8 cellular contexts compared by ENCODE assay signal in the genomic region with DNA sequence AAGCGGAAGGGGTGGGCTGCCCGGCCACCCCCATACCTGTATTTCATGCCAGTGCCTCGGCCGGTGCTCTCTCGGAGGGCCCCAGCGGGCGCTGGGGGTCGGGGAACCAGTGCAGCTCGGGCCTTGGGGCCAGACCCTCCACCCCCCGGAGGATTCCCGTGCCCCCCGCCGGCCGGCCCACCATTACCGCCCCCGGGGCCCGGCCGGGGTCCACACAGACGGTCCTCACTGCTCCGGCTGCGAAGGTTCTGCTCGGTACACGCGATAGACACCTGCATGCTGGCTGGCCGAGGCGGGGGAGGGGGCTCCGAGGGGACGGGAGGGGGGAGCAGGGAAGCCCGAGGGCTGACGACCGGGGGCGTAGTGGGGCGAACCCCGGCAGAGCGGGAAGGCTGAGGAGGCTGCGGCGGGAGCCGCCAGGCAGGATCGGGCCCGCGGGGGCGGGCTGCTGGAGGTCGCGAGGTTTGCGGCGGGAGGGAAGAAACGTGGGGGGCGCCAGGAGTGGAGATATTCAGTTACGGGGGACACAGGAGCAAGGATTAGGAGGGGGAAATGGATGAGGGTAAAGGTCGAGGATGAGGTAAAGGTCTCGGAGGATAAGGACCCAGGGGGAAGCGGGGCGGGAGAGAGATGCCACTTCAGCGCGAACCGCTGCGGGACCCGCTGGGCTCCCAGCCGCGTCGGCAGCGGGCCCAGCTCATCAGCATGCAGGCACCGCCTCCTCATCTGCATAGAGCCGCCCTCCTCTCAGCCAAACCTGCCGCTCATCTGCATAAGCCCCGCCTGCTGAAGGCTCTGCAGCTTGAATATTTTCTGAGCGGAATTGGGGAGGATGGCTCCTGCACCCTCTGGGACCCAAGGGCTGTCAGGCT. TPM values are rescaled to one million over a fixed set of nuclear protein-coding genes. Genes with fewer than 3 reads are reported as not detected.
DNase-seq lines count a peak whose midpoint lies in the region; ATAC-seq, FAIRE-seq and TF ChIP-seq lines count a peak whose summit lies in the region.

A gene (minus strand): TSS at position 699 of the 872 bp plus-strand sequence. CDS start 421 bp downstream, at position 278.

- H3K9ac ChIP-seq in HepG2 (ENCODE audit: insufficient read depth, low read depth, low read length) (no peak within 1 kb of the TSS), neural progenitor cell (no peak within 1 kb of the TSS)

- 96% methylated on average over 53 of the region's 67 CpGs for WGBS in HepG2 (ENCODE audit: low lambda C conversion rate)
- 74% methylated on average over 29 of the region's 67 CpGs for WGBS in right lobe of liver (ENCODE audit: insufficient coverage, low coverage, low lambda C conversion rate, missing lambda C conversion rate)

- H3K4me1 ChIP-seq in HepG2 (ENCODE audit: insufficient read depth, low read length) (peaks cover 26% of the 10 kb centered on the region), right lobe of liver (peaks cover 0 to 5% (median 0%) of the 10 kb centered on the region in 4 donors), neural progenitor cell (peaks cover 9% of the 10 kb centered on the region)

- no peak within 1 kb of the TSS for H3K4me3 ChIP-seq in HepG2 (replicated peaks in 1 of 3; ENCODE audit: insufficient read depth in 1 of 3, low read depth in 2 of 3, low read length in 3 of 3)
- no peak within 1 kb of the TSS for H3K4me3 ChIP-seq in right lobe of liver
- peak within 1 kb of the TSS; percentile 36 for H3K4me3 ChIP-seq in epithelial cell of esophagus (ENCODE audit: low read length)
- peak within 1 kb of the TSS; percentile 57 for H3K4me3 ChIP-seq in neural progenitor cell

- H3K9me3 ChIP-seq in HepG2 (ENCODE audit: low read length), result no peaks in the 10 kb centered on the region
- H3K9me3 ChIP-seq in right lobe of liver, result no peaks in the 10 kb centered on the region
- no peaks in the 10 kb centered on the region for H3K9me3 ChIP-seq in neural progenitor cell (ENCODE audit: low read depth)

- H2AFZ ChIP-seq in HepG2 (ENCODE audit: low read length) (no peak within 1 kb of the TSS), neural progenitor cell (replicated peaks) (peak within 1 kb of the TSS; percentile 82)

- H3K27me3 ChIP-seq in HepG2 (ENCODE audit: control insufficient read depth in 1 of 2, insufficient read depth in 2 of 2, low read length in 2 of 2), result no peaks in the 10 kb centered on the region; a peak in 1 of 5 replicates
- H3K27me3 ChIP-seq in right lobe of liver, result no peaks in the 10 kb centered on the region
- peaks cover 40% of the 10 kb centered on the region for H3K27me3 ChIP-seq in neural progenitor cell

- H3K4me2 ChIP-seq in HepG2 (ENCODE audit: low read depth, low read length) (peak within 1 kb of the TSS; percentile 68; the same call in 1 of the 2 replicates), neural progenitor cell (peak within 1 kb of the TSS; percentile 88)

- TF ChIP-seq EP300 in HepG2 (IDR thresholded peaks at IDR 0.05; ENCODE audit: low read depth in 2 of 2, low read length in 2 of 2) (no peak), HepG2 (CRISPR knock-in tag; IDR thresholded peaks at IDR 0.05; ENCODE audit: borderline replicate concordance) (no peak)

- POLR2A ChIA-PET in HepG2 (lab: Yijun Ruan, JAX), result no interaction called here
- POLR2A ChIA-PET in activated CD4-positive, alpha-beta memory T cell treated with anti-CD3 and anti-CD28 coated beads for 36 hours (lab: Charles Lee), result interaction anchor here (1.1 to 4.7 kb wide), 2 partner anchors 13 to 16 kb away, joined by 4 to 42 read pairs; a partner anchor contains a TSS

- in situ Hi-C loops in HepG2 (cut with HindIII; ENCODE audit: extremely low pct_ligation_motif_present, low pct_unique_long_range_greater_than_20kb), result no loop called here

- no peaks in the 10 kb centered on the region for H3K9me3 Mint-ChIP-seq in activated CD4-positive, alpha-beta memory T cell treated with anti-CD3 and anti-CD28 coated beads for 36 hours
- no peaks in the 10 kb centered on the region for H3K9me3 Mint-ChIP-seq in neural progenitor cell

- peaks cover 12% of the 10 kb centered on the region for H3K36me3 Mint-ChIP-seq in activated CD4-positive, alpha-beta memory T cell treated with anti-CD3 and anti-CD28 coated beads for 36 hours
- H3K36me3 Mint-ChIP-seq in neural progenitor cell, result peaks cover 5% of the 10 kb centered on the region

- TF ChIP-seq POLR2A in HepG2 (IDR thresholded peaks at IDR 0.05; ENCODE audit: insufficient read depth in 1 of 2, low read depth in 2 of 2, low read length in 2 of 2) (no peak), right lobe of liver (IDR thresholded peaks at IDR 0.05) (no peak)

- H3K27ac Mint-ChIP-seq in activated CD4-positive, alpha-beta memory T cell treated with anti-CD3 and anti-CD28 coated beads for 36 hours, result peak within 1 kb of the TSS; percentile 88
- no peak within 1 kb of the TSS for H3K27ac Mint-ChIP-seq in neural progenitor cell

- no peak within 1 kb of the TSS for H3K27ac ChIP-seq in HepG2 (ENCODE audit: extremely low read length, insufficient read depth, low read length)
- H3K27ac ChIP-seq in right lobe of liver, result no peak within 1 kb of the TSS
- no peak within 1 kb of the TSS for H3K27ac ChIP-seq in neural progenitor cell

- H3K4me3 Mint-ChIP-seq in activated CD4-positive, alpha-beta memory T cell treated with anti-CD3 and anti-CD28 coated beads for 36 hours, result peak within 1 kb of the TSS; percentile 93
- H3K4me3 Mint-ChIP-seq in neural progenitor cell, result peak within 1 kb of the TSS; percentile 99

- no peaks in the 10 kb centered on the region for H3K27me3 Mint-ChIP-seq in activated CD4-positive, alpha-beta memory T cell treated with anti-CD3 and anti-CD28 coated beads for 36 hours
- peaks cover 9% of the 10 kb centered on the region for H3K27me3 Mint-ChIP-seq in neural progenitor cell (ENCODE audit: insufficient read depth, low read depth)

- intact Hi-C loops in HepG2 (cut with micrococcal nuclease; ENCODE audit: unreplicated experiment), result loop anchor here (5.0 kb wide), 1 partner anchor 58 kb away; no protein-coding TSS in a partner anchor
- intact Hi-C loops in right lobe of liver (cut with DNase I), result no loop called here
- intact Hi-C loops in activated CD4-positive, alpha-beta memory T cell treated with anti-CD3 and anti-CD28 coated beads for 36 hours (cut with micrococcal nuclease), result loop anchor here (5.0 kb wide), 2 partner anchors 58 to 188 kb away; a partner anchor contains a TSS

- FAIRE-seq in HepG2 (lab: Jason Lieb, UNC), result no peak

- TF ChIP-seq RAD21 in HepG2 (CRISPR knock-in tag; IDR thresholded peaks at IDR 0.05), result no peak

- no TSS peak for BruUV-seq in HepG2 (replicated peaks; lab: Mats Ljungman, UMichigan)

- DNase-seq in HepG2 (ENCODE audit: low spot score), result no peak
- no peak for DNase-seq in right lobe of liver
- peak; percentile 73 for DNase-seq in activated CD4-positive, alpha-beta memory T cell treated with anti-CD3 and anti-CD28 coated beads for 36 hours
- peak; percentile 87 for DNase-seq in epithelial cell of esophagus (ENCODE audit: low read depth)
- DNase-seq in neural progenitor cell (ENCODE audit: low spot score), result peak; percentile 95
- DNase-seq in NCI-H510A treated with DMSO at 0.1 percent for 48 hours (lab: John Stamatoyannopoulos, UW), result no peak
- no peak for DNase-seq in omental fat pad (ENCODE audit: low spot score)

- TF ChIP-seq CTCF in HepG2 (CRISPR knock-in tag; IDR thresholded peaks at IDR 0.05), result no peak
- TF ChIP-seq CTCF in right lobe of liver (IDR thresholded peaks at IDR 0.05), result no peak
- no peak for TF ChIP-seq CTCF in epithelial cell of esophagus (IDR thresholded peaks at IDR 0.05; ENCODE audit: insufficient read depth, low read depth, low read length, missing control alignments)
- TF ChIP-seq CTCF in neural progenitor cell (IDR thresholded peaks at IDR 0.05), result no peak
- TF ChIP-seq CTCF in omental fat pad (IDR thresholded peaks at IDR 0.05), result no peak

- H3K36me3 ChIP-seq in HepG2 (replicated peaks in 1 of 2; ENCODE audit: control insufficient read depth in 1 of 2, insufficient read depth in 2 of 2, low read length in 2 of 2) (no peaks in the 10 kb centered on the region; a peak in 1 of 5 replicates), right lobe of liver (no peaks in the 10 kb centered on the region), neural progenitor cell (no peaks in the 10 kb centered on the region)

- no peaks in the 10 kb centered on the region for H4K20me1 ChIP-seq in HepG2 (ENCODE audit: insufficient read depth, low read length)
- H4K20me1 ChIP-seq in neural progenitor cell (ENCODE audit: low read depth), result peaks cover 20% of the 10 kb centered on the region

- H3K79me2 ChIP-seq in HepG2 (ENCODE audit: insufficient read depth, low read length), result peaks cover 14% of the 10 kb centered on the region
- peaks cover 10% of the 10 kb centered on the region for H3K79me2 ChIP-seq in neural progenitor cell (ENCODE audit: low read depth)

- CTCF ChIA-PET in HepG2 (lab: Yijun Ruan, JAX; ENCODE audit: low intra/inter-chr PET ratio, low total read pairs), result no interaction called here
- CTCF ChIA-PET in activated CD4-positive, alpha-beta memory T cell treated with anti-CD3 and anti-CD28 coated beads for 36 hours (lab: Charles Lee), result interaction anchor here (0.7 to 5.3 kb wide), 3 partner anchors 17 to 94 kb away, joined by 4 to 93 read pairs (median 7); no protein-coding TSS in a partner anchor

- no peak for ATAC-seq in HepG2
- ATAC-seq in right lobe of liver, result no peak
- no peak for ATAC-seq in HG02763 (IDR thresholded peaks at IDR 0.05; ENCODE audit: unreplicated experiment)
- no peak for ATAC-seq in omental fat pad (ENCODE audit: low FRiP score)

- no peaks in the 10 kb centered on the region for H3F3A ChIP-seq in neural progenitor cell (ENCODE audit: low read depth)

- peaks cover 38% of the 10 kb centered on the region for H3K4me1 Mint-ChIP-seq in activated CD4-positive, alpha-beta memory T cell treated with anti-CD3 and anti-CD28 coated beads for 36 hours (ENCODE audit: low read depth)
- H3K4me1 Mint-ChIP-seq in neural progenitor cell, result peaks cover 41% of the 10 kb centered on the region

RNA-seq across cellular contexts. Expression of the gene that starts here (rescaled TPM):
- total RNA-seq in HepG2 (2016; rRNA removed; fragmentation: Illumina TruSeq; extraction: Trizol) (0.29 TPM in 1 of 2 replicates, not detected in the other), right lobe of liver (1 to 10 TPM in 3 of 6 experiments, under 1 TPM in 2, not detected in 1; 0.61 to 2.9 (median 1.0) TPM), neural progenitor cell (ENCODE audit: low replicate concordance) (1.0 and 2.7 TPM in 2 replicates), omental fat pad (1 to 10 TPM; 1.6 to 2.9 (median 2.6) TPM)
- not detected in 2 replicates for total RNA-seq in HepG2 (2016; cell fraction: cytosol; rRNA removed; fragmentation: Illumina TruSeq; extraction: Trizol; ENCODE audit: low read depth)
- total RNA-seq in HepG2 (2016; cell fraction: insoluble cytoplasmic fraction; rRNA removed; fragmentation: Illumina TruSeq; extraction: Trizol), result 0.41 TPM in 1 of 2 replicates, not detected in the other
- 0.15 TPM in 1 of 2 replicates, not detected in the other for total RNA-seq in HepG2 (2016; cell fraction: membrane; rRNA removed; fragmentation: Illumina TruSeq; extraction: Trizol)
- total RNA-seq in HepG2 (2016; cell fraction: nucleus; rRNA removed; fragmentation: Illumina TruSeq; extraction: Trizol), result 0.69 and 1.2 TPM in 2 replicates
- 0.88 and 0.95 TPM in 2 replicates for polyA plus RNA-seq in HepG2 (2011; rRNA removed)
- polyA plus RNA-seq in HepG2 (2011; cell fraction: cytosol; rRNA removed), result 0.18 and 0.21 TPM in 2 replicates
- 11.7 and 15.6 TPM in 2 replicates for polyA plus RNA-seq in HepG2 (2011; cell fraction: nucleus; rRNA removed)
- 1.0 and 1.1 TPM in 2 replicates for polyA plus RNA-seq in HepG2 (2012)
- 0.07 and 0.08 TPM in 2 replicates for polyA plus RNA-seq in HepG2 (2016; cell fraction: cytosol; fragmentation: Illumina TruSeq; extraction: Trizol; ENCODE audit: low read depth)
- not detected in 2 replicates for polyA plus RNA-seq in HepG2 (2016; cell fraction: insoluble cytoplasmic fraction; fragmentation: Illumina TruSeq; extraction: Trizol; ENCODE audit: low read depth)
- 0.08 TPM in 1 of 2 replicates, not detected in the other for polyA plus RNA-seq in HepG2 (2016; cell fraction: membrane; fragmentation: Illumina TruSeq; extraction: Trizol; ENCODE audit: low read depth)
- polyA plus RNA-seq in HepG2 (2016; cell fraction: nucleus; fragmentation: Illumina TruSeq; extraction: Trizol; ENCODE audit: insufficient read depth, low read depth), result 6.5 and 7.3 TPM in 2 replicates
- polyA minus RNA-seq in HepG2 (2011; rRNA and poly(A)+ RNA removed; ENCODE audit: low replicate concordance), result 0.70 and 2.1 TPM in 2 replicates
- not detected in 2 replicates for polyA minus RNA-seq in HepG2 (2011; cell fraction: cytosol; rRNA and poly(A)+ RNA removed)
- 3.7 and 7.5 TPM in 2 replicates for polyA minus RNA-seq in HepG2 (2011; cell fraction: nucleus; rRNA and poly(A)+ RNA removed)
- total RNA-seq in activated CD4-positive, alpha-beta memory T cell treated with anti-CD3 and anti-CD28 coated beads for 36 hours, result 1 to 10 TPM; 4.9 to 5.3 TPM

Comparison
In these comparisons a context has a peak if more than half of its experiments do, and no peak if none do; other contexts are left out.
1. intact Hi-C loops: an anchor here in HepG2 (5.0 kb wide) and activated CD4-positive, alpha-beta memory T cell treated with anti-CD3 and anti-CD28 coated beads for 36 hours (5.0 kb wide); none called in right lobe of liver.
2. DNase-seq: peak in activated CD4-positive, alpha-beta memory T cell treated with anti-CD3 and anti-CD28 coated beads for 36 hours (single experiment), epithelial cell of esophagus (single experiment) and neural progenitor cell (single experiment); none in HepG2 (single experiment), right lobe of liver (0 of 3), NCI-H510A treated with DMSO at 0.1 percent for 48 hours (single experiment) and omental fat pad (single experiment).
3. H3K4me3 ChIP-seq: peak in epithelial cell of esophagus (single experiment) and neural progenitor cell (single experiment); none in HepG2 (0 of 3) and right lobe of liver (0 of 3).